1 cellular context compared by ENCODE assay signal in genomic region chr5:54821445-54822330, GRCh38.
TF ChIP-seq lines count a peak whose summit lies in the region.

No MANE protein-coding gene starts in this region.

TF ChIP-seq in K562, 482 proteins besides CTCF, POLR2A, EP300 and RAD21 (continued from another document):
- TF ChIP-seq THRA (IDR thresholded peaks at IDR 0.05) (no peak), HDAC1 (IDR thresholded peaks at IDR 0.05) (no peak), ZNF146 (CRISPR knock-in tag; IDR thresholded peaks at IDR 0.05; ENCODE audit: unreplicated experiment) (no peak), ZFP1 (CRISPR knock-in tag; IDR thresholded peaks at IDR 0.05) (peak; percentile 81), TEAD4 (IDR thresholded peaks at IDR 0.05; ENCODE audit: low read length) (0 out of 2 replicates have a peak, but pooled peaks have one; percentile 9), TEAD4 (CRISPR knock-in tag; IDR thresholded peaks at IDR 0.05; ENCODE audit: borderline replicate concordance) (no peak), ZNF217 (CRISPR knock-in tag; IDR thresholded peaks at IDR 0.05) (no peak), HMGXB4 (CRISPR knock-in tag; IDR thresholded peaks at IDR 0.05) (no peak), SMAD4 (CRISPR knock-in tag; conservative IDR thresholded peaks at IDR 0.05) (0 out of 2 replicates have a peak, but pooled peaks have one; percentile 21), MYNN (IDR thresholded peaks at IDR 0.05) (no peak), MYNN (CRISPR knock-in tag; IDR thresholded peaks at IDR 0.05) (no peak), PTTG1 (tag; IDR thresholded peaks at IDR 0.05; ENCODE audit: low read depth) (peak; percentile 68; the same call in 1 of the 2 replicates), E2F3 (CRISPR knock-in tag; IDR thresholded peaks at IDR 0.05) (0 out of 2 replicates have a peak, but pooled peaks have one; percentile 31), HDAC8 (tag; IDR thresholded peaks at IDR 0.05) (peak; percentile 89; the same call in 1 of the 2 replicates), NR4A1 (CRISPR knock-in tag; IDR thresholded peaks at IDR 0.05) (no peak), NR4A1 (tag; IDR thresholded peaks at IDR 0.05) (peak; percentile 65), CREB3 (tag; conservative IDR thresholded peaks at IDR 0.05; ENCODE audit: low read depth) (no peak), ZKSCAN1 (IDR thresholded peaks at IDR 0.05; ENCODE audit: low read depth, low read length) (no peak), ZNF740 (CRISPR knock-in tag; IDR thresholded peaks at IDR 0.05) (no peak), ZNF740 (tag; IDR thresholded peaks at IDR 0.05) (peak in 1 of 2 experiments; percentile 79; a peak in 2 of 4 replicates), ZBTB40 (IDR thresholded peaks at IDR 0.05) (no peak), ZBTB40 (CRISPR knock-in tag; IDR thresholded peaks at IDR 0.05) (no peak), ZBTB11 (CRISPR knock-in tag; IDR thresholded peaks at IDR 0.05) (0 out of 6 replicates have a peak, but pooled peaks of 1 of the 3 experiments have one; percentile 41), ZNF584 (CRISPR knock-in tag; IDR thresholded peaks at IDR 0.05; ENCODE audit: low read depth) (0 out of 2 replicates have a peak, but pooled peaks have one; percentile 55), KDM4B (IDR thresholded peaks at IDR 0.05; ENCODE audit: borderline replicate concordance in 2 of 2, low read depth in 1 of 2) (no peak), ZNF639 (CRISPR knock-in tag; conservative IDR thresholded peaks at IDR 0.05 in 1 of 2, IDR thresholded peaks at IDR 0.05 in 1 of 2) (peak in 1 of 2 experiments; percentile 45; a peak in 1 of 4 replicates), ZNF589 (CRISPR knock-in tag; IDR thresholded peaks at IDR 0.05; ENCODE audit: low read depth) (0 out of 2 replicates have a peak, but pooled peaks have one; percentile 36)
